In the genomic region with DNA sequence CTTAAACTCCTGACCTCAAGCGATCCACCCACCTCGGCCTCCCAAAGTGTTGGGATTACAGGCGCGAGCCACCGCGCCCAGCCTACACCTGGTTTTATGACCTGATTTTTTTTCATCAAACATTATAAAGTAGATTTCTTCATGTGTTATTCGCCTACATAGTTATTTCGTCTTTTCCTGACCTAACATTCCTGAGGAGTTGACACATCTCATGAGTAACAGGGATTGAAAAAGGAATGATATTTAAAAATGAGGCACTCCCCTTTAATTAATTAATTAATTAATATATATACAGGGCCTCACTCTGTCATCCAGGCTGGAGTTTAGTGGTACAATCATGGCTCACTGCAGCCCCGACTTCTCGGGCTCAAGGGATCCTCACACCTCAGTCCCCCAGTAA, we compare ENCODE assay signal across 17 cellular contexts.
"Had no signal": no experiment of that assay in that cellular context is flagged by ENCODE, and none has a peak within 500 bp of the region (broad histone marks: within the 10 kb centered on the region; RNA-seq: fewer than 3 reads in every experiment).

No MANE protein-coding gene starts in this region.

- H3K4me3 Mint-ChIP-seq: activated T-helper 1 cell treated with anti-CD3 and anti-CD28 coated beads, Interleukin-12 subunit alpha, Interleukin-12 subunit beta, Interleukin-2, Interleukin-4 antibody, amounts not matched to agents 30 ng/mL and 10 ng/mL and 1 ng/mL, durations not matched to agents 14 hours and 24 hours and 36 hours; effector memory CD8-positive, alpha-beta T cell; nephron progenitor cell had no signal

- H3K9me3 ChIP-seq: adrenal gland, tibial artery had no signal

- DNase-seq: activated CD4-positive, alpha-beta T cell treated with anti-CD3 and anti-CD28 coated beads for 1 hour; activated gamma-delta T cell treated with Interleukin-2 at 50 U/mL for 16 hours; activated T-cell treated with anti-CD3 and anti-CD28 coated beads for 4 hours; adrenal gland; effector memory CD8-positive, alpha-beta T cell; foreskin melanocyte; glutamatergic neuron; hypothalamus; midbrain; nephron progenitor cell; nucleus accumbens; stimulated activated naive CD4-positive, alpha-beta T cell treated with Interleukin-2 at 50 U/mL for 16 hours; tibial artery had no signal

- H3K27ac ChIP-seq: adrenal gland, cardiac muscle cell, tibial artery had no signal

- H3K27ac Mint-ChIP-seq: activated naive CD4-positive, alpha-beta T cell treated with anti-CD3 and anti-CD28 coated beads, Interleukin-2, amount 50 U/mL, for 72 hours; activated T-helper 1 cell treated with anti-CD3 and anti-CD28 coated beads, Interleukin-12 subunit alpha, Interleukin-12 subunit beta, Interleukin-2, Interleukin-4 antibody, amounts not matched to agents 30 ng/mL and 10 ng/mL and 1 ng/mL, durations not matched to agents 14 hours and 24 hours and 36 hours; effector memory CD8-positive, alpha-beta T cell; nephron progenitor cell had no signal

- H3K4me3 ChIP-seq: adrenal gland, cardiac muscle cell, lung, tibial artery had no signal

- H3K9me3 Mint-ChIP-seq: activated naive CD4-positive, alpha-beta T cell treated with anti-CD3 and anti-CD28 coated beads, Interleukin-2, amount 50 U/mL, for 72 hours; effector memory CD8-positive, alpha-beta T cell had no signal

- H3K36me3 ChIP-seq: adrenal gland, cardiac muscle cell, tibial artery had no signal

- H3K27me3 ChIP-seq: adrenal gland, cardiac muscle cell, tibial artery had no signal
